12 cellular contexts compared by ENCODE assay signal in the genomic region with DNA sequence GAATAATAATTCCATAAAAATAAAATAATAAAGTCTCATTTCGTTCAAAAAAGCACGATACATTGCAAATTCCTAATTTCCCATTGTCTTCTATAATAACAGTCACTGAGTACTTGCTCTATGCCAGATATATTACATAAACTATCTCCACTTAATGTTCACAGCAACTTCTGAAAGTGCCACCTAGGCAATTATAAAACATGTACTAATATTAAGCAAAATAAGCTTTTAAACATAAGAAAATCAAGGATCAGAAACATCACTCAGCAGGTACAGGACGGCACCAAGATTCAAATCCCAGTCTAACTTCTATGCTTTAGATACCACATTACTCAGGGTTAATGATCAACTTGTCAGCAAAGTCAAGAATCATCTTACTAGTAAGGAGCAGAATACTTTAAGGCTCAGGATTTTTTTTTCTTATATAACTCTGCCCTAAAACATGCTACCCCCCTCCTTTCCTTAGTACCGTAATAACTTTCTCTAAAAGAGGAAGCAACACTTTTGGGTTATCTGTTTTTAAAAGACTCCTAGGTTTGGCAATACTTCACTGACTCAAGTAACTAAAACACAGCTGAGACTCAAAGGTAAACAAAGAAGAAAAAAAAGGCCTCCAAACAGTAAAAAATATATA. TPM values are rescaled to one million over a fixed set of nuclear protein-coding genes. Genes with fewer than 3 reads are reported as not detected.
A peak's percentile ranks its signal among the peaks of the same experiment; 100 is the strongest.
DNase-seq lines count a peak whose midpoint lies in the region; ATAC-seq, FAIRE-seq and TF ChIP-seq lines count a peak whose summit lies in the region.
"Had no signal": no experiment of that assay in that cellular context is flagged by ENCODE, and none has a peak within 500 bp of the region (broad histone marks: within the 10 kb centered on the region; RNA-seq: fewer than 3 reads in every experiment).

No MANE protein-coding gene starts in this region.

- peak; percentile 46 for DNase-seq in GM12864 (ENCODE audit: low read depth)
- DNase-seq in HT-29 (ENCODE audit: low spot score), result peak; percentile 68
- DNase-seq in iris pigment epithelial cell (ENCODE audit: low read depth), result peak; percentile 38
- no peak for DNase-seq in activated CD8-positive, alpha-beta memory T cell treated with anti-CD3 and anti-CD28 coated beads for 24 hours
- DNase-seq in effector memory CD4-positive, alpha-beta T cell, result no peak
- DNase-seq in MG63, result no peak
- no peak for DNase-seq in frontal cortex (ENCODE audit: low spot score in 2 of 2)
- DNase-seq: naive thymus-derived CD8-positive, alpha-beta T cell had no signal

- no peak overlapping the region for H3K27ac ChIP-seq in effector memory CD4-positive, alpha-beta T cell (ENCODE audit: insufficient read depth, low read length, poor library complexity, severe bottlenecking)
- H3K27ac ChIP-seq: KMS-11, VCaP had no signal

- no peaks in the 10 kb centered on the region for H3K36me3 ChIP-seq in effector memory CD4-positive, alpha-beta T cell (ENCODE audit: control insufficient read depth, insufficient read depth, low read length)
- no peaks in the 10 kb centered on the region for H3K36me3 ChIP-seq in MG63

- H3K27me3 ChIP-seq in effector memory CD4-positive, alpha-beta T cell (replicated peaks; ENCODE audit: control insufficient read depth, insufficient read depth, low read length, poor library complexity, severe bottlenecking), result no peaks in the 10 kb centered on the region
- no peaks in the 10 kb centered on the region for H3K27me3 ChIP-seq in MG63

- FAIRE-seq in frontal cortex (lab: Jason Lieb, UNC), result no peak
- FAIRE-seq: colon had no signal

- no peak for TF ChIP-seq CTCF in GM12864 (IDR thresholded peaks at IDR 0.05; ENCODE audit: low read depth, low read length, missing control alignments)

- no peaks in the 10 kb centered on the region for H3K9me3 ChIP-seq in effector memory CD4-positive, alpha-beta T cell (ENCODE audit: control insufficient read depth, low read length)
- H3K9me3 ChIP-seq in MG63, result peaks cover 2% of the 10 kb centered on the region

- H3K4me1 ChIP-seq in effector memory CD4-positive, alpha-beta T cell (ENCODE audit: control insufficient read depth, insufficient read depth, low read length, poor library complexity, severe bottlenecking), result no peaks in the 10 kb centered on the region

- peak; percentile 59 for ATAC-seq in GM21717 (IDR thresholded peaks at IDR 0.05; ENCODE audit: unreplicated experiment)

- no peak overlapping the region for H3K4me3 ChIP-seq in GM12864 (ENCODE audit: low read depth, low read length)
- H3K4me3 ChIP-seq in effector memory CD4-positive, alpha-beta T cell (ENCODE audit: insufficient read depth, low read depth, low read length, poor library complexity, severe bottlenecking), result no peak overlapping the region
- H3K4me3 ChIP-seq in MG63, result no peak overlapping the region

RNA-seq across cellular contexts. Expression of a gene that starts 51.3 kb away (rescaled TPM):
- 16.9 and 18.6 TPM in 2 replicates for total RNA-seq in HT-29 (2014; rRNA removed; shearing (Covaris generic))
- 4.0 and 7.0 TPM in 2 replicates for total RNA-seq in MG63 (2014; rRNA removed; shearing (Covaris generic); ENCODE audit: low replicate concordance)
- total RNA-seq in frontal cortex, result 35.1 TPM

Comparison
In these comparisons a context has a peak if more than half of its experiments do, and no peak if none do; other contexts are left out.
1. DNase-seq: peak in GM12864 (single experiment), HT-29 (single experiment) and iris pigment epithelial cell (single experiment); none in activated CD8-positive, alpha-beta memory T cell treated with anti-CD3 and anti-CD28 coated beads for 24 hours (single experiment), effector memory CD4-positive, alpha-beta T cell (0 of 3), MG63 (single experiment) and frontal cortex (0 of 2).